Comparison of ENCODE assay signal across 9 cellular contexts in the genomic region with DNA sequence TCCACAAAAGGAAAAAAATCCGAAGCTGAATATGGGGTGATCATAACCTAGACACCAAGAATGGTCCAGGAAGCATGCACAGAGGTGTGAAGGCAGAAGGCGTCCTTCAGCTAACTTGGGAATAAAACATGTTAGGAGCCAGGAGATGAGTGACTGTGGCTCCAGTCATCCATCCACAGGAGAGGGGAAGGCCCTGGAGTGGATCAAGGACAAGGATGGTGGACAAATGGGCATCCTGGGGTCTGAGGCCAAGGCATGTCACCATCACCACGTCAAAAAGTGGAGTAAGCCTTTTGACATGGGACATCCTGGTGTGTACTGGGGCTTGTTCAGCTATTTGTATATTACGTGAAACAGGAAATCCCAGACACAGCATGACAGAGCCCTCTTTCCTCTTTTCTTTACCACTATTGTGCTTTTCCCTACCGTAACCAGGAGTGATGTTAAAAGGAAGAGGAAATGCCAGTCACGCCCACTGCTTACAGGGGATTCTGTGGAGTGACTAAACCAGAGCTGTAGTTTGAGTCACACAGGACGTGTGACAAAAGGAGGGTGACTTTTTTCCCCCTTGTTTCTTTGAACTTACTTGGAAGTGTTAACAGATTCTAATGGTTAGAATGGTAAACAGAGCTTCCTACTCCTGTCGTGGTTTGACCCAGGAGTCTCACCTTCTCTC. TPM values are rescaled to one million over a fixed set of nuclear protein-coding genes. Genes with fewer than 3 reads are reported as not detected.
DNase-seq lines count a peak whose midpoint lies in the region; ATAC-seq, FAIRE-seq and TF ChIP-seq lines count a peak whose summit lies in the region.
"Had no signal": no experiment of that assay in that cellular context is flagged by ENCODE, and none has a peak within 500 bp of the region (broad histone marks: within the 10 kb centered on the region; RNA-seq: fewer than 3 reads in every experiment).

No MANE protein-coding gene starts in this region.

- POLR2A ChIA-PET in HCT116 (lab: Charles Lee) = interaction anchor here (0.9 to 9.8 kb wide), 13 partner anchors 10 to 130 kb away, joined by 3 to 134 read pairs (median 4); partner anchors contain the start of gene ACSL5
- POLR2A ChIA-PET in activated naive CD8-positive, alpha-beta T cell treated with anti-CD3 and anti-CD28 coated beads, Interleukin-2, amount 10 ng/mL, durations not matched to agents 7 days and 5 days (lab: Charles Lee) = interaction anchor here (2.9 kb wide), 1 partner anchor 14 kb away, joined by 18 read pairs; the partner anchor contains the start of gene ACSL5

- H3K9me2 ChIP-seq in HCT116 (ENCODE audit: insufficient read depth) = no peaks in the 10 kb centered on the region

- TF ChIP-seq POLR2A in GM12891 (IDR thresholded peaks at IDR 0.05; ENCODE audit: low read depth, low read length) (no peak), HCT116 (IDR thresholded peaks at IDR 0.05; ENCODE audit: borderline replicate concordance, extremely low read depth, insufficient read depth, insufficient read length) (no peak), suprapubic skin (IDR thresholded peaks at IDR 0.05) (no peak)

- H3K9ac ChIP-seq in HCT116 (ENCODE audit: low read length) = peak overlapping the region; percentile 62

- peaks cover 13% of the 10 kb centered on the region for H3K36me3 Mint-ChIP-seq in activated naive CD8-positive, alpha-beta T cell treated with anti-CD3 and anti-CD28 coated beads, Interleukin-2, amount 10 ng/mL, durations not matched to agents 7 days and 5 days

- H2AFZ ChIP-seq in HCT116 (ENCODE audit: low read depth, low read length, poor library complexity, severe bottlenecking) = no peak overlapping the region

- H3K4me1 ChIP-seq in HCT116 (ENCODE audit: control insufficient read depth in 1 of 2, insufficient read depth in 2 of 2, low read length in 2 of 2) (peaks cover 94 to 97% of the 10 kb centered on the region in 2 experiments), suprapubic skin (no peaks in the 10 kb centered on the region)

- H3K4me3 ChIP-seq in HCT116 (replicated peaks in 1 of 2; ENCODE audit: low read depth in 1 of 2, low read length in 2 of 2) (0 out of 4 replicates have a peak overlapping the region, but pooled peaks of 1 of the 2 experiments have one; percentile 7), MG63 (no peak overlapping the region), suprapubic skin (no peak overlapping the region), H7 (ENCODE audit: insufficient read depth, low read depth, low read length) (no peak overlapping the region)
- H3K4me3 ChIP-seq: SK-N-MC had no signal

- peak overlapping the region; percentile 65 for H3K27ac Mint-ChIP-seq in activated naive CD8-positive, alpha-beta T cell treated with anti-CD3 and anti-CD28 coated beads, Interleukin-2, amount 10 ng/mL, durations not matched to agents 7 days and 5 days

- peak; percentile 52 for FAIRE-seq in GM12891 (lab: Jason Lieb, UNC)

- no peaks in the 10 kb centered on the region for H4K20me1 ChIP-seq in HCT116 (ENCODE audit: insufficient read depth)

- H3K4me2 ChIP-seq in HCT116 (ENCODE audit: low read length) = peak overlapping the region; percentile 56

- WGBS in suprapubic skin = 56% methylated on average over 8 of the region's 8 CpGs

- no peaks in the 10 kb centered on the region for H3K9me3 Mint-ChIP-seq in activated naive CD8-positive, alpha-beta T cell treated with anti-CD3 and anti-CD28 coated beads, Interleukin-2, amount 10 ng/mL, durations not matched to agents 7 days and 5 days

- H3K9me3 ChIP-seq in HCT116 (ENCODE audit: control insufficient read depth in 1 of 2, insufficient read depth in 1 of 2, low read depth in 1 of 2, low read length in 2 of 2) (no peaks in the 10 kb centered on the region), MG63 (no peaks in the 10 kb centered on the region), suprapubic skin (no peaks in the 10 kb centered on the region)

- CTCF ChIA-PET in HCT116 (lab: Charles Lee) = interaction anchor here (1.0 to 3.1 kb wide), 3 partner anchors 14 to 75 kb away, joined by 3 to 12 read pairs (median 4); partner anchors contain the start of gene ACSL5

- BruUV-seq in HCT116 (replicated peaks; lab: Mats Ljungman, UMichigan) = TSS peak; percentile 85

- peak overlapping the region; percentile 9 for H3K4me3 Mint-ChIP-seq in activated naive CD8-positive, alpha-beta T cell treated with anti-CD3 and anti-CD28 coated beads, Interleukin-2, amount 10 ng/mL, durations not matched to agents 7 days and 5 days

- no peak for TF ChIP-seq CTCF in HCT116 (IDR thresholded peaks at IDR 0.05 in 2 of 3, conservative IDR thresholded peaks at IDR 0.05 in 1 of 3; ENCODE audit: borderline replicate concordance in 1 of 3, insufficient read depth in 1 of 3, low read depth in 2 of 3, low read length in 2 of 3)
- TF ChIP-seq CTCF in suprapubic skin (IDR thresholded peaks at IDR 0.05) = no peak

- H3K27me3 ChIP-seq in HCT116 (ENCODE audit: insufficient read depth, low read length) (no peaks in the 10 kb centered on the region), MG63 (no peaks in the 10 kb centered on the region), suprapubic skin (no peaks in the 10 kb centered on the region), H7 (ENCODE audit: control insufficient read depth, insufficient read depth, low read length) (no peaks in the 10 kb centered on the region)

- RAD21 ChIA-PET in HCT116 (lab: Charles Lee; ENCODE audit: low non-redundant PET in 1 of 2, low total read pairs in 2 of 2, uncharacterized antibody in 2 of 2, unreplicated experiment in 2 of 2) = interaction anchor here (0.9 to 1.3 kb wide), 4 partner anchors 9 to 57 kb away, joined by 3 to 6 read pairs (median 3); no protein-coding TSS in a partner anchor

- H3K79me2 ChIP-seq in HCT116 (ENCODE audit: insufficient read depth, low read length) = peaks cover 87% of the 10 kb centered on the region

- peaks cover 26% of the 10 kb centered on the region for H3K4me1 Mint-ChIP-seq in activated naive CD8-positive, alpha-beta T cell treated with anti-CD3 and anti-CD28 coated beads, Interleukin-2, amount 10 ng/mL, durations not matched to agents 7 days and 5 days

- H3K27me3 Mint-ChIP-seq in activated naive CD8-positive, alpha-beta T cell treated with anti-CD3 and anti-CD28 coated beads, Interleukin-2, amount 10 ng/mL, durations not matched to agents 7 days and 5 days = no peaks in the 10 kb centered on the region

- no peak for TF ChIP-seq RAD21 in HCT116 (IDR thresholded peaks at IDR 0.05; ENCODE audit: low read depth)

- DNase-seq in GM12891 (ENCODE audit: insufficient read length, low spot score) (no peak), HCT116 (ENCODE audit: low read depth, low spot score) (peak; percentile 99), MG63 (peak; percentile 58), kidney tubule cell (ENCODE audit: low spot score) (peak; percentile 99), suprapubic skin (ENCODE audit: low spot score in 2 of 2) (no peak), H7 (no peak), DMS153 treated with DMSO at 0.1 percent for 48 hours (lab: John Stamatoyannopoulos, UW; ENCODE audit: unreplicated experiment) (no peak)
- no peak for DNase-seq in activated naive CD8-positive, alpha-beta T cell treated with anti-CD3 and anti-CD28 coated beads, Interleukin-2, amount 10 ng/mL, durations not matched to agents 7 days and 5 days

- no peaks in the 10 kb centered on the region for H3K36me3 ChIP-seq in HCT116 (ENCODE audit: control insufficient read depth in 1 of 2, insufficient read depth in 2 of 2, low read length in 2 of 2)
- H3K36me3 ChIP-seq in MG63 = no peaks in the 10 kb centered on the region
- no peaks in the 10 kb centered on the region for H3K36me3 ChIP-seq in suprapubic skin
- H3K36me3 ChIP-seq in H7 (replicated peaks; ENCODE audit: control insufficient read depth, insufficient read depth, low read length) = no peaks in the 10 kb centered on the region

- peak; percentile 83 for ATAC-seq in HCT116
- ATAC-seq in activated naive CD8-positive, alpha-beta T cell treated with anti-CD3 and anti-CD28 coated beads, Interleukin-2, amount 10 ng/mL, durations not matched to agents 7 days and 5 days (ENCODE audit: low read depth) = peak; percentile 86

- peak overlapping the region; percentile 77 for H3K27ac ChIP-seq in HCT116 (ENCODE audit: low read depth, low read length)
- peak overlapping the region; percentile 24 for H3K27ac ChIP-seq in suprapubic skin
- H3K27ac ChIP-seq: SK-N-MC had no signal

- intact Hi-C loops in HCT116 (cut with micrococcal nuclease) = loop anchor here (5.0 to 10.0 kb wide), 3 partner anchors 128 to 683 kb away; partner anchors contain the start of gene TCF7L2

- TF ChIP-seq EP300 in suprapubic skin (IDR thresholded peaks at IDR 0.05) = no peak

TF ChIP-seq in GM12891, 5 proteins besides CTCF, POLR2A, EP300 and RAD21 (continues in another document):
- 0 out of 2 replicates have a peak, but pooled peaks have one; percentile 41 for TF ChIP-seq SPI1 (IDR thresholded peaks at IDR 0.05; ENCODE audit: low read depth, low read length)

TF ChIP-seq in HCT116, 20 proteins besides CTCF, POLR2A, EP300 and RAD21 (continues in another document):
- no peak for TF ChIP-seq CBX3 (IDR thresholded peaks at IDR 0.05; ENCODE audit: low read depth)
- no peak for TF ChIP-seq ZNF274 (IDR thresholded peaks at IDR 0.05; ENCODE audit: low read depth, low read length)

RNA-seq across cellular contexts. Expression of gene ACSL5, which starts 15.4 kb away (rescaled TPM):
- polyA plus RNA-seq in GM12891 (2012; ENCODE audit: low read depth, missing spikeins) = 23.6 TPM
- total RNA-seq in HCT116 (2021; ENCODE audit: unreplicated experiment) (195 TPM), suprapubic skin (1 to 10 TPM; 3.8 to 6.5 (median 5.0) TPM)
- polyA plus RNA-seq in HCT116 (2012) = 101 and 149 TPM in 2 replicates
- total RNA-seq in MG63 (2014; rRNA removed; shearing (Covaris generic); ENCODE audit: low replicate concordance) = 3.2 and 6.5 TPM in 2 replicates
- 10 to 100 TPM; 55.8 to 59.5 TPM for total RNA-seq in activated naive CD8-positive, alpha-beta T cell treated with anti-CD3 and anti-CD28 coated beads, Interleukin-2, amount 10 ng/mL, durations not matched to agents 7 days and 5 days
- 0.17 TPM in 1 of 2 replicates, not detected in the other for total RNA-seq in H7 (2014; rRNA removed; shearing (Covaris generic))

RNA-seq across cellular contexts. Expression of gene ZDHHC6, which starts 57.4 kb away (rescaled TPM):
- polyA plus RNA-seq in GM12891 (2012; ENCODE audit: low read depth, missing spikeins) = 22.0 TPM
- 88.5 TPM for total RNA-seq in HCT116 (2021; ENCODE audit: unreplicated experiment)
- polyA plus RNA-seq in HCT116 (2012) = 28.5 and 41.6 TPM in 2 replicates
- total RNA-seq in MG63 (2014; rRNA removed; shearing (Covaris generic); ENCODE audit: low replicate concordance) = 12.8 and 18.4 TPM in 2 replicates
- 10 to 100 TPM; 48.1 to 51.8 TPM for total RNA-seq in activated naive CD8-positive, alpha-beta T cell treated with anti-CD3 and anti-CD28 coated beads, Interleukin-2, amount 10 ng/mL, durations not matched to agents 7 days and 5 days
- total RNA-seq in suprapubic skin = 10 to 100 TPM; 11.4 to 46.3 (median 15.6) TPM
- 12.3 and 14.3 TPM in 2 replicates for total RNA-seq in H7 (2014; rRNA removed; shearing (Covaris generic))

RNA-seq across cellular contexts. Expression of gene VTI1A, which starts 57.7 kb away (rescaled TPM):
- polyA plus RNA-seq in GM12891 (2012; ENCODE audit: low read depth, missing spikeins) = 15.9 TPM
- 80.7 TPM for total RNA-seq in HCT116 (2021; ENCODE audit: unreplicated experiment)
- 15.4 and 23.6 TPM in 2 replicates for polyA plus RNA-seq in HCT116 (2012)
- total RNA-seq in MG63 (2014; rRNA removed; shearing (Covaris generic); ENCODE audit: low replicate concordance) = 12.0 and 19.1 TPM in 2 replicates
- 10 to 100 TPM; 43.2 to 45.1 TPM for total RNA-seq in activated naive CD8-positive, alpha-beta T cell treated with anti-CD3 and anti-CD28 coated beads, Interleukin-2, amount 10 ng/mL, durations not matched to agents 7 days and 5 days
- 10 to 100 TPM; 43.0 to 81.0 (median 49.2) TPM for total RNA-seq in suprapubic skin
- 12.8 and 13.9 TPM in 2 replicates for total RNA-seq in H7 (2014; rRNA removed; shearing (Covaris generic))

Comparison
In these comparisons a context has a peak if more than half of its experiments do, and no peak if none do; other contexts are left out.
1. DNase-seq: peak in HCT116 (single experiment), MG63 (single experiment) and kidney tubule cell (single experiment); none in GM12891 (single experiment), activated naive CD8-positive, alpha-beta T cell treated with anti-CD3 and anti-CD28 coated beads, Interleukin-2, amount 10 ng/mL, durations not matched to agents 7 days and 5 days (single experiment), suprapubic skin (0 of 2), H7 (single experiment) and DMS153 treated with DMSO at 0.1 percent for 48 hours (single experiment).